1 cellular context compared by ENCODE assay signal in genomic region chr17:18087610-18088491, GRCh38.
TF ChIP-seq lines count a peak whose summit lies in the region.

TSS of gene DRG2 (plus strand) at chr17:18087948. CDS start at chr17:18088024, 76 bp downstream.

TF ChIP-seq in HepG2, 621 proteins besides CTCF, POLR2A, EP300 and RAD21 (continued from another document and continues in another):
- TF ChIP-seq MNT (IDR thresholded peaks at IDR 0.05): peak; percentile 59; the same call in 1 of the 2 replicates
- TF ChIP-seq RORA (CRISPR knock-in tag; IDR thresholded peaks at IDR 0.05): no peak
- TF ChIP-seq ARNT2 (CRISPR knock-in tag; IDR thresholded peaks at IDR 0.05; ENCODE audit: low read depth): peak; percentile 59; the same call in 1 of the 2 replicates
- TF ChIP-seq ZC3H4 (CRISPR knock-in tag; IDR thresholded peaks at IDR 0.05; ENCODE audit: borderline replicate concordance): no peak
- peak; percentile 40 for TF ChIP-seq ZNF883 (CRISPR knock-in tag; IDR thresholded peaks at IDR 0.05; ENCODE audit: not compliant biosample characterization)
- TF ChIP-seq MZF1 (CRISPR knock-in tag; IDR thresholded peaks at IDR 0.05; ENCODE audit: borderline replicate concordance): 0 out of 2 replicates have a peak, but pooled peaks have one; percentile 24
- TF ChIP-seq MYNN (CRISPR knock-in tag; IDR thresholded peaks at IDR 0.05; ENCODE audit: low read depth): no peak; the same call in 1 of the 2 replicates
- peak; percentile 94 for TF ChIP-seq ZNF501 (CRISPR knock-in tag; IDR thresholded peaks at IDR 0.05)
- peak; percentile 95; the same call in 1 of the 2 replicates for TF ChIP-seq KLF12 (CRISPR knock-in tag; IDR thresholded peaks at IDR 0.05; ENCODE audit: borderline replicate concordance)
- TF ChIP-seq IRF1 (CRISPR knock-in tag; IDR thresholded peaks at IDR 0.05; ENCODE audit: low read depth): no peak
- no peak for TF ChIP-seq ZNF3 (CRISPR knock-in tag; IDR thresholded peaks at IDR 0.05)
- peak; percentile 94 for TF ChIP-seq TARDBP (CRISPR knock-in tag; IDR thresholded peaks at IDR 0.05)
- TF ChIP-seq ZBTB39 (CRISPR knock-in tag; IDR thresholded peaks at IDR 0.05): peak; percentile 77; the same call in 1 of the 2 replicates
- TF ChIP-seq IRF2 (CRISPR knock-in tag; IDR thresholded peaks at IDR 0.05): peak; percentile 98
- no peak for TF ChIP-seq NR1H2 (CRISPR knock-in tag; IDR thresholded peaks at IDR 0.05; ENCODE audit: borderline replicate concordance, low read depth)
- peak; percentile 97 for TF ChIP-seq YEATS2 (CRISPR knock-in tag; IDR thresholded peaks at IDR 0.05; ENCODE audit: borderline replicate concordance)
- no peak for TF ChIP-seq ZNF672 (CRISPR knock-in tag; IDR thresholded peaks at IDR 0.05)
- TF ChIP-seq MED8 (CRISPR knock-in tag; IDR thresholded peaks at IDR 0.05; ENCODE audit: insufficient replicate concordance): peak; percentile 28
- peak; percentile 85; the same call in 1 of the 2 replicates for TF ChIP-seq ZNF839 (CRISPR knock-in tag; IDR thresholded peaks at IDR 0.05; ENCODE audit: borderline replicate concordance)
- 0 out of 2 replicates have a peak, but pooled peaks have one; percentile 46 for TF ChIP-seq ZNF704 (CRISPR knock-in tag; IDR thresholded peaks at IDR 0.05; ENCODE audit: borderline replicate concordance)
- peak; percentile 78; the same call in 1 of the 2 replicates for TF ChIP-seq ZNF740 (CRISPR knock-in tag; IDR thresholded peaks at IDR 0.05)
- TF ChIP-seq ZUFSP (CRISPR knock-in tag; IDR thresholded peaks at IDR 0.05; ENCODE audit: borderline replicate concordance): no peak
- peak; percentile 96 for TF ChIP-seq ERF (CRISPR knock-in tag; IDR thresholded peaks at IDR 0.05)
- no peak for TF ChIP-seq ZNF318 (CRISPR knock-in tag; IDR thresholded peaks at IDR 0.05)
- peak; percentile 84; the same call in 1 of the 2 replicates for TF ChIP-seq ZSCAN21 (CRISPR knock-in tag; IDR thresholded peaks at IDR 0.05; ENCODE audit: borderline replicate concordance)
- TF ChIP-seq TBX3 (IDR thresholded peaks at IDR 0.05; ENCODE audit: borderline replicate concordance): no peak
- peak; percentile 97 for TF ChIP-seq SPEN (CRISPR knock-in tag; IDR thresholded peaks at IDR 0.05; ENCODE audit: low read depth)
- TF ChIP-seq SRSF1 (optimal IDR thresholded peaks at IDR 0.05; ENCODE audit: low read depth, low read length): peak; percentile 84
- no peak for TF ChIP-seq ZNF597 (CRISPR knock-in tag; IDR thresholded peaks at IDR 0.05)
- TF ChIP-seq HHEX (CRISPR knock-in tag; IDR thresholded peaks at IDR 0.05): 0 out of 2 replicates have a peak, but pooled peaks have one; percentile 14
- peak; percentile 97 for TF ChIP-seq DNMT3B (CRISPR knock-in tag; conservative IDR thresholded peaks at IDR 0.05)
- TF ChIP-seq KAT2B (IDR thresholded peaks at IDR 0.05; ENCODE audit: borderline replicate concordance, low read depth, low read length): no peak
- no peak for TF ChIP-seq FOXA1 (IDR thresholded peaks at IDR 0.05)
- peak; percentile 62; the same call in 1 of the 2 replicates for TF ChIP-seq FOXA1 (CRISPR knock-in tag; IDR thresholded peaks at IDR 0.05)
- no peak for TF ChIP-seq ATRX (CRISPR knock-in tag; IDR thresholded peaks at IDR 0.05; ENCODE audit: borderline replicate concordance)
- TF ChIP-seq HOXA9 (CRISPR knock-in tag; IDR thresholded peaks at IDR 0.05; ENCODE audit: borderline replicate concordance): no peak
- TF ChIP-seq POGZ (CRISPR knock-in tag; IDR thresholded peaks at IDR 0.05): peak; percentile 98
- peak; percentile 96 for TF ChIP-seq ZFP1 (CRISPR knock-in tag; IDR thresholded peaks at IDR 0.05)
- TF ChIP-seq ARID3A (IDR thresholded peaks at IDR 0.05; ENCODE audit: low read depth, low read length): no peak
- no peak; the same call in 1 of the 2 replicates for TF ChIP-seq REXO4 (CRISPR knock-in tag; IDR thresholded peaks at IDR 0.05; ENCODE audit: borderline replicate concordance)
- TF ChIP-seq ZNF460 (CRISPR knock-in tag; IDR thresholded peaks at IDR 0.05; ENCODE audit: borderline replicate concordance): no peak; the same call in 1 of the 2 replicates
- TF ChIP-seq MLX (CRISPR knock-in tag; IDR thresholded peaks at IDR 0.05): peak; percentile 85
- no peak for TF ChIP-seq NFE2 (CRISPR knock-in tag; IDR thresholded peaks at IDR 0.05)
